8 cellular contexts compared by ENCODE assay signal in the genomic region with DNA sequence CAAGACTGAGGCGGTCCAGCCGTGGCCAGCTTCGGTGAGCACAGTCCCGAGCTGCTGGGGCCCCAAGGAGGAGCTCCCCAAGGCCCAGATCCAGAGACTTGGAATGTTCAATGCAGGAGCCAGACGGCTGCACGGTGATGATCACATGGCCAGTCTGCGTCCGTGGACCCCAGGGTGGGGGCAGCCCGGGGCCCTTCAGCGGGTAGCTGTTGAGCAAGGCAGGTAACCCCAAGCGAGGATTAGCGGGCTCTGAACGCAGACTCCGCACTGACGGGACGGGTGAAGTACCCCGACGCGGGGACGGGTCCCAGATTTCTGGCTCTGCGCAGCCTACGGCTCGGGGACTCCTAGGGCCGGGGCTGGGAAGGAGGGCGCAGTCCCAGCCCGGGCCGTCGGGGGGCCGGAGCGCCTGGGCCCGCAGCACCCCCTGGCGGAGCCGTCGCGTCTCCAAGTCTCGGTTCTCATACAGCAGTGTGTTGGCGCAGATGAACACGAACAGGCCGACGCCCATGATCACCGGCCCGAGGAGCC. TPM values are rescaled to one million over a fixed set of nuclear protein-coding genes. Genes with fewer than 3 reads are reported as not detected.
DNase-seq lines count a peak whose midpoint lies in the region; ATAC-seq and TF ChIP-seq lines count a peak whose summit lies in the region.

No MANE protein-coding gene starts in this region.

- H3K9ac ChIP-seq in liver (ENCODE audit: low read depth in 1 of 2, low read length in 2 of 2) = no peak overlapping the region

- DNase-seq in SIG-M5 treated with dmso at 0.1 percent for 504 hours (lab: John Stamatoyannopoulos, UW; ENCODE audit: unreplicated experiment) = peak; percentile 52
- DNase-seq in SIG-M5 (lab: John Stamatoyannopoulos, UW) = no peak
- peak; percentile 29 to 78 (median 57) for DNase-seq in T-helper 2 cell
- peak; percentile 76 for DNase-seq in astrocyte of the hippocampus (ENCODE audit: low read depth, low spot score)
- DNase-seq in stimulated activated CD8-positive, alpha-beta memory T cell treated with anti-CD3 and anti-CD28 coated beads, Interleukin-15, amount 100 ng/mL, for 48 hours (ENCODE audit: low read depth in 2 of 2) = peak; percentile 52 to 63
- no peak for DNase-seq in mucosa of gallbladder (ENCODE audit: low spot score)

- peak overlapping the region in 1 of 3 donors; percentile 68 for H3K4me3 ChIP-seq in liver (ENCODE audit: low read depth in 1 of 3, low read length in 3 of 3)

- H3K4me1 ChIP-seq in liver (ENCODE audit: control insufficient read depth in 4 of 4, insufficient read depth in 4 of 4, low read length in 3 of 4) = peaks cover 16 to 30% (median 23%) of the 10 kb centered on the region in 4 donors

- no peaks in the 10 kb centered on the region for H3K27me3 ChIP-seq in liver (ENCODE audit: control insufficient read depth in 4 of 4, insufficient read depth in 4 of 4, low read length in 3 of 4)

- TF ChIP-seq CTCF in liver (IDR thresholded peaks at IDR 0.05; ENCODE audit: low read depth, low read length, missing input control) = peak; percentile 39

- peaks cover 2 to 5% (median 3%) of the 10 kb centered on the region in 4 donors for H3K36me3 ChIP-seq in liver (ENCODE audit: control insufficient read depth in 4 of 4, insufficient read depth in 3 of 4, low read depth in 1 of 4, low read length in 3 of 4)

- peak in 1 of 2 donors; percentile 52 for TF ChIP-seq RAD21 in liver (IDR thresholded peaks at IDR 0.05)

- H3K27ac ChIP-seq in liver (ENCODE audit: low read depth in 1 of 2, low read length in 2 of 2) = no peak overlapping the region

- WGBS in liver = 66% methylated on average over 42 of the region's 42 CpGs

- no peak for ATAC-seq in GM18861 (IDR thresholded peaks at IDR 0.05; ENCODE audit: unreplicated experiment)

- H3K9me3 ChIP-seq in liver (ENCODE audit: control insufficient read depth in 4 of 4, low read length in 3 of 4) = no peaks in the 10 kb centered on the region

TF ChIP-seq in liver, 16 proteins besides CTCF, POLR2A, EP300 and RAD21:
- TF ChIP-seq, protein P1, sequence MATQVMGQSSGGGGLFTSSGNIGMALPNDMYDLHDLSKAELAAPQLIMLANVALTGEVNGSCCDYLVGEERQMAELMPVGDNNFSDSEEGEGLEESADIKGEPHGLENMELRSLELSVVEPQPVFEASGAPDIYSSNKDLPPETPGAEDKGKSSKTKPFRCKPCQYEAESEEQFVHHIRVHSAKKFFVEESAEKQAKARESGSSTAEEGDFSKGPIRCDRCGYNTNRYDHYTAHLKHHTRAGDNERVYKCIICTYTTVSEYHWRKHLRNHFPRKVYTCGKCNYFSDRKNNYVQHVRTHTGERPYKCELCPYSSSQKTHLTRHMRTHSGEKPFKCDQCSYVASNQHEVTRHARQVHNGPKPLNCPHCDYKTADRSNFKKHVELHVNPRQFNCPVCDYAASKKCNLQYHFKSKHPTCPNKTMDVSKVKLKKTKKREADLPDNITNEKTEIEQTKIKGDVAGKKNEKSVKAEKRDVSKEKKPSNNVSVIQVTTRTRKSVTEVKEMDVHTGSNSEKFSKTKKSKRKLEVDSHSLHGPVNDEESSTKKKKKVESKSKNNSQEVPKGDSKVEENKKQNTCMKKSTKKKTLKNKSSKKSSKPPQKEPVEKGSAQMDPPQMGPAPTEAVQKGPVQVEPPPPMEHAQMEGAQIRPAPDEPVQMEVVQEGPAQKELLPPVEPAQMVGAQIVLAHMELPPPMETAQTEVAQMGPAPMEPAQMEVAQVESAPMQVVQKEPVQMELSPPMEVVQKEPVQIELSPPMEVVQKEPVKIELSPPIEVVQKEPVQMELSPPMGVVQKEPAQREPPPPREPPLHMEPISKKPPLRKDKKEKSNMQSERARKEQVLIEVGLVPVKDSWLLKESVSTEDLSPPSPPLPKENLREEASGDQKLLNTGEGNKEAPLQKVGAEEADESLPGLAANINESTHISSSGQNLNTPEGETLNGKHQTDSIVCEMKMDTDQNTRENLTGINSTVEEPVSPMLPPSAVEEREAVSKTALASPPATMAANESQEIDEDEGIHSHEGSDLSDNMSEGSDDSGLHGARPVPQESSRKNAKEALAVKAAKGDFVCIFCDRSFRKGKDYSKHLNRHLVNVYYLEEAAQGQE (IDR thresholded peaks at IDR 0.05) = no peak
- TF ChIP-seq HNF4G (IDR thresholded peaks at IDR 0.05) = no peak
- no peak for TF ChIP-seq TAF1 (conservative IDR thresholded peaks at IDR 0.05)
- TF ChIP-seq FOXA2 (IDR thresholded peaks at IDR 0.05) = no peak
- TF ChIP-seq NR2F2 (IDR thresholded peaks at IDR 0.05) = no peak
- no peak for TF ChIP-seq HNF4A (conservative IDR thresholded peaks at IDR 0.05)
- TF ChIP-seq, protein P2, sequence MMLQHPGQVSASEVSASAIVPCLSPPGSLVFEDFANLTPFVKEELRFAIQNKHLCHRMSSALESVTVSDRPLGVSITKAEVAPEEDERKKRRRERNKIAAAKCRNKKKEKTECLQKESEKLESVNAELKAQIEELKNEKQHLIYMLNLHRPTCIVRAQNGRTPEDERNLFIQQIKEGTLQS (IDR thresholded peaks at IDR 0.05) = no peak
- TF ChIP-seq YY1 (IDR thresholded peaks at IDR 0.05) = no peak
- TF ChIP-seq, protein P3, sequence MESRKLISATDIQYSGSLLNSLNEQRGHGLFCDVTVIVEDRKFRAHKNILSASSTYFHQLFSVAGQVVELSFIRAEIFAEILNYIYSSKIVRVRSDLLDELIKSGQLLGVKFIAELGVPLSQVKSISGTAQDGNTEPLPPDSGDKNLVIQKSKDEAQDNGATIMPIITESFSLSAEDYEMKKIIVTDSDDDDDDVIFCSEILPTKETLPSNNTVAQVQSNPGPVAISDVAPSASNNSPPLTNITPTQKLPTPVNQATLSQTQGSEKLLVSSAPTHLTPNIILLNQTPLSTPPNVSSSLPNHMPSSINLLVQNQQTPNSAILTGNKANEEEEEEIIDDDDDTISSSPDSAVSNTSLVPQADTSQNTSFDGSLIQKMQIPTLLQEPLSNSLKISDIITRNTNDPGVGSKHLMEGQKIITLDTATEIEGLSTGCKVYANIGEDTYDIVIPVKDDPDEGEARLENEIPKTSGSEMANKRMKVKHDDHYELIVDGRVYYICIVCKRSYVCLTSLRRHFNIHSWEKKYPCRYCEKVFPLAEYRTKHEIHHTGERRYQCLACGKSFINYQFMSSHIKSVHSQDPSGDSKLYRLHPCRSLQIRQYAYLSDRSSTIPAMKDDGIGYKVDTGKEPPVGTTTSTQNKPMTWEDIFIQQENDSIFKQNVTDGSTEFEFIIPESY (IDR thresholded peaks at IDR 0.05) = no peak
- TF ChIP-seq EGR1 (IDR thresholded peaks at IDR 0.05; ENCODE audit: low read depth in 2 of 2) = no peak
- TF ChIP-seq, protein P4, sequence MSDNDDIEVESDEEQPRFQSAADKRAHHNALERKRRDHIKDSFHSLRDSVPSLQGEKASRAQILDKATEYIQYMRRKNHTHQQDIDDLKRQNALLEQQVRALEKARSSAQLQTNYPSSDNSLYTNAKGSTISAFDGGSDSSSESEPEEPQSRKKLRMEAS (IDR thresholded peaks at IDR 0.05) = no peak

RNA-seq across cellular contexts. Expression of a gene that starts 2.7 kb away (rescaled TPM):
- total RNA-seq in liver = 1 to 10 TPM in 1 of 2 donors, under 1 TPM in 1; 0.84 to 4.5 TPM
- polyA plus RNA-seq in liver = 1 to 10 TPM; 1.2 to 1.9 TPM
- total RNA-seq in mucosa of gallbladder = 8.5 TPM

Comparison
In these comparisons a context has a peak if more than half of its experiments do, and no peak if none do; other contexts are left out.
1. DNase-seq: peak in SIG-M5 treated with dmso at 0.1 percent for 504 hours (single experiment), T-helper 2 cell (5 of 5), astrocyte of the hippocampus (single experiment) and stimulated activated CD8-positive, alpha-beta memory T cell treated with anti-CD3 and anti-CD28 coated beads, Interleukin-15, amount 100 ng/mL, for 48 hours (2 of 2); none in SIG-M5 (single experiment) and mucosa of gallbladder (single experiment).